23 cellular contexts compared by ENCODE assay signal in the genomic region with DNA sequence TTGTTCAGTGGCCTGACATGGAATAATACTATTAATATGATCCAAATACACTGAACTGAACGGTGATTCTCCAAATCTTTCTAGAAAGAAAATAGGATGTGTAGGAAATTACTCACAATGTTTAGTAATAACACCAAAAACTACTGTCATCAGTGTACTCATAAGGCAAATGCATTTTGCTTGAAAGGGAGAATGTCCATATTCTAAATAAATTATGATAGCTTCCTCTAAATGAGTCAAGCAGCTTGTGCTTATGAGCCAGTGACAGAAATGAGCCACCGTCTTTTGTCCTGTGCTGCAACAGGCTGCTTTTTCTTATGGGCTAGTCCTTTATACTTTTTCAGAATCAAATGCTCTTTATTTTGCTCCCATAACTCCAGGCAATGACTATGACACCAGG. TPM values are rescaled to one million over a fixed set of nuclear protein-coding genes. Genes with fewer than 3 reads are reported as not detected.
DNase-seq lines count a peak whose midpoint lies in the region; ATAC-seq, FAIRE-seq and TF ChIP-seq lines count a peak whose summit lies in the region.
"Had no signal": no experiment of that assay in that cellular context is flagged by ENCODE, and none has a peak within 500 bp of the region (broad histone marks: within the 10 kb centered on the region; RNA-seq: fewer than 3 reads in every experiment).

No MANE protein-coding gene starts in this region.

- intact Hi-C loops in activated CD4-positive, alpha-beta T cell treated with anti-CD3 and anti-CD28 coated beads for 36 hours (cut with DNase I, micrococcal nuclease): loop anchor here in 1 of 2 experiments (5.0 kb wide), 1 partner anchor 128 kb away; the partner anchor contains the start of gene BEND6
- intact Hi-C loops in endothelial cell of umbilical vein (cut with micrococcal nuclease): loop anchor here (5.0 kb wide), 2 partner anchors 33 to 183 kb away; no protein-coding TSS in a partner anchor

- H2AFZ ChIP-seq in endothelial cell of umbilical vein (ENCODE audit: low read depth, low read length): no peak overlapping the region

- H3K9me3 ChIP-seq in SK-N-MC (ENCODE audit: low read depth, low read length): no peaks in the 10 kb centered on the region
- no peaks in the 10 kb centered on the region for H3K9me3 ChIP-seq in endothelial cell of umbilical vein (replicated peaks; ENCODE audit: control insufficient read depth, insufficient read depth, low read length)
- H3K9me3 ChIP-seq: BE2C, HAP-1 had no signal

- no peak overlapping the region for H3K4me3 Mint-ChIP-seq in activated CD4-positive, alpha-beta T cell treated with anti-CD3 and anti-CD28 coated beads for 36 hours
- H3K4me3 Mint-ChIP-seq: CD14-positive monocyte; CD4-positive, alpha-beta T cell; CD8-positive, alpha-beta memory T cell had no signal

- no peaks in the 10 kb centered on the region for H3K9me1 ChIP-seq in endothelial cell of umbilical vein (replicated peaks; ENCODE audit: control insufficient read depth, extremely low read depth, insufficient read depth, low read length)

- H3K4me2 ChIP-seq in endothelial cell of umbilical vein (ENCODE audit: insufficient read depth, low read length): no peak overlapping the region
- H3K4me2 ChIP-seq: BLaER1 treated with 17β-estradiol and CSF1 and Interleukin-3, amounts not matched to agents 10 nM and 100 nM had no signal

- H3K27me3 Mint-ChIP-seq in activated CD4-positive, alpha-beta T cell treated with anti-CD3 and anti-CD28 coated beads for 36 hours: no peaks in the 10 kb centered on the region
- H3K27me3 Mint-ChIP-seq: CD4-positive, alpha-beta T cell had no signal

- dilution Hi-C loops in endothelial cell of umbilical vein (cut with MboI; ENCODE audit: extremely low pct_ligation_motif_present, low sequenced_read_pairs): no loop called here

- H3K9ac ChIP-seq in SK-N-MC (ENCODE audit: insufficient read length) (no peak overlapping the region), endothelial cell of umbilical vein (replicated peaks; ENCODE audit: extremely low read depth, insufficient read depth, low read length) (no peak overlapping the region)
- H3K9ac ChIP-seq: BLaER1 treated with 17β-estradiol and CSF1 and Interleukin-3, amounts not matched to agents 10 nM and 100 nM had no signal

- H3K4me3 ChIP-seq in SK-N-MC (no peak overlapping the region), endothelial cell of umbilical vein (replicated peaks in 1 of 3; ENCODE audit: insufficient read depth in 1 of 3, low read depth in 1 of 3, low read length in 3 of 3) (no peak overlapping the region)
- H3K4me3 ChIP-seq: BLaER1 treated with 17β-estradiol and CSF1 and Interleukin-3, amounts not matched to agents 10 nM and 100 nM; HAP-1 had no signal

- peaks cover 2% of the 10 kb centered on the region; the same call in 1 of the 2 replicates for H3K36me3 ChIP-seq in SK-N-MC (ENCODE audit: insufficient read depth, low read length)
- H3K36me3 ChIP-seq in endothelial cell of umbilical vein (ENCODE audit: control insufficient read depth in 2 of 2, extremely low read depth in 1 of 2, insufficient read depth in 2 of 2, low read length in 2 of 2): no peaks in the 10 kb centered on the region
- H3K36me3 ChIP-seq: BE2C, HAP-1 had no signal

- no peak for TF ChIP-seq POLR2A in endothelial cell of umbilical vein (IDR thresholded peaks at IDR 0.05; ENCODE audit: low read depth, low read length)

- H3K27ac Mint-ChIP-seq in activated CD4-positive, alpha-beta T cell treated with anti-CD3 and anti-CD28 coated beads for 36 hours: no peak overlapping the region
- H3K27ac Mint-ChIP-seq: CD4-positive, alpha-beta T cell had no signal

- TF ChIP-seq CTCF in endothelial cell of umbilical vein (IDR thresholded peaks at IDR 0.05; ENCODE audit: extremely low read depth in 1 of 2, insufficient read depth in 1 of 2, low read depth in 1 of 2, low read length in 2 of 2): no peak

- no peaks in the 10 kb centered on the region for H3K27me3 ChIP-seq in endothelial cell of umbilical vein (ENCODE audit: control insufficient read depth in 2 of 2, insufficient read depth in 2 of 2, low read length in 2 of 2)
- H3K27me3 ChIP-seq: BE2C; BLaER1 treated with 17β-estradiol and CSF1 and Interleukin-3, amounts not matched to agents 10 nM and 100 nM had no signal

- BruUV-seq in endothelial cell of umbilical vein (replicated peaks; lab: Mats Ljungman, UMichigan): no TSS peak

- H3K79me2 ChIP-seq in endothelial cell of umbilical vein (ENCODE audit: control insufficient read depth, insufficient read depth, low read length): no peaks in the 10 kb centered on the region

- peaks cover 5% of the 10 kb centered on the region for H3K4me1 ChIP-seq in endothelial cell of umbilical vein (ENCODE audit: control insufficient read depth, extremely low read depth, insufficient read depth, low read length)
- H3K4me1 ChIP-seq: BE2C had no signal

- CTCF ChIA-PET in activated CD4-positive, alpha-beta T cell treated with anti-CD3 and anti-CD28 coated beads for 36 hours (lab: Charles Lee): no interaction called here
- CTCF ChIA-PET in endothelial cell of umbilical vein (lab: Charles Lee): no interaction called here

- peaks cover 5% of the 10 kb centered on the region for H3K4me1 Mint-ChIP-seq in activated CD4-positive, alpha-beta T cell treated with anti-CD3 and anti-CD28 coated beads for 36 hours

- no peaks in the 10 kb centered on the region for H4K20me1 ChIP-seq in endothelial cell of umbilical vein (replicated peaks; ENCODE audit: control insufficient read depth, extremely low read depth, insufficient read depth, low read length)
- H4K20me1 ChIP-seq: BLaER1 treated with 17β-estradiol and CSF1 and Interleukin-3, amounts not matched to agents 10 nM and 100 nM had no signal

- H3K27ac ChIP-seq in SK-N-MC (0 out of 2 replicates have a peak overlapping the region, but pooled peaks have one; percentile 4), endothelial cell of umbilical vein (ENCODE audit: insufficient read depth, low read depth, low read length) (no peak overlapping the region)
- H3K27ac ChIP-seq: 22Rv1; BLaER1 treated with 17β-estradiol and CSF1 and Interleukin-3, amounts not matched to agents 10 nM and 100 nM had no signal

- H3K36me3 Mint-ChIP-seq in activated CD4-positive, alpha-beta T cell treated with anti-CD3 and anti-CD28 coated beads for 36 hours (ENCODE audit: low read depth): peaks cover 2% of the 10 kb centered on the region

- POLR2A ChIA-PET in activated CD4-positive, alpha-beta T cell treated with anti-CD3 and anti-CD28 coated beads for 36 hours (lab: Charles Lee): no interaction called here
- POLR2A ChIA-PET in endothelial cell of umbilical vein (lab: Charles Lee): no interaction called here

- no peak for ATAC-seq in activated CD4-positive, alpha-beta T cell treated with anti-CD3 and anti-CD28 coated beads for 36 hours
- ATAC-seq in HG02973 (IDR thresholded peaks at IDR 0.05; ENCODE audit: unreplicated experiment) (no peak), GM21825 (IDR thresholded peaks at IDR 0.05; ENCODE audit: unreplicated experiment) (no peak)

- DNase-seq in activated CD4-positive, alpha-beta T cell treated with anti-CD3 and anti-CD28 coated beads for 36 hours: peak; percentile 7
- no peak for DNase-seq in activated CD4-positive, alpha-beta T cell treated with anti-CD3 and anti-CD28 coated beads, Interleukin-2, amount 50 U/mL, for 1 hour
- no peak for DNase-seq in SK-N-MC (ENCODE audit: low read depth, low spot score)
- DNase-seq in endothelial cell of umbilical vein (ENCODE audit: low read depth, low spot score): no peak
- DNase-seq in NCI-H187 (lab: John Stamatoyannopoulos, UW): no peak
- DNase-seq: AML-193; BE2C; CD4-positive, alpha-beta T cell; CD8-positive, alpha-beta memory T cell; DMS 273 treated with DMSO at 0.1 percent for 48 hours; DMS79; EL; GF-D8; GOT3 had no signal

- H3K9me3 Mint-ChIP-seq in activated CD4-positive, alpha-beta T cell treated with anti-CD3 and anti-CD28 coated beads for 36 hours (ENCODE audit: low read depth): no peaks in the 10 kb centered on the region

- peak; percentile 70 for FAIRE-seq in endothelial cell of umbilical vein (lab: Jason Lieb, UNC)
- FAIRE-seq: D721Med, GM12892, H54 had no signal

TF ChIP-seq in endothelial cell of umbilical vein, 7 proteins besides CTCF, POLR2A, EP300 and RAD21:
- TF ChIP-seq GATA2 (IDR thresholded peaks at IDR 0.05; ENCODE audit: insufficient read depth, insufficient read length, low read depth, low read length): no peak
- TF ChIP-seq FOS (IDR thresholded peaks at IDR 0.05; ENCODE audit: borderline replicate concordance, insufficient read depth, low read length): peak; percentile 29

RNA-seq across cellular contexts. Expression of gene ZNF451, which starts 4.5 kb away (rescaled TPM):
- total RNA-seq in activated CD4-positive, alpha-beta T cell treated with anti-CD3 and anti-CD28 coated beads for 36 hours: 10 to 100 TPM; 46.8 to 60.3 TPM
- total RNA-seq in endothelial cell of umbilical vein: 54.2 and 64.4 TPM in 2 replicates
- 9.0 and 9.9 TPM in 2 replicates for polyA plus RNA-seq in endothelial cell of umbilical vein
- 7.9 and 10.4 TPM in 2 replicates for polyA plus RNA-seq in endothelial cell of umbilical vein (2011; cell fraction: cytosol; rRNA removed)
- 38.3 and 45.8 TPM in 2 replicates for polyA plus RNA-seq in endothelial cell of umbilical vein (2011; cell fraction: nucleus; rRNA removed)
- polyA plus RNA-seq in endothelial cell of umbilical vein (2012): 10.6 and 15.5 TPM in 2 replicates
- polyA minus RNA-seq in endothelial cell of umbilical vein: 59.5 and 65.4 TPM in 2 replicates
- polyA minus RNA-seq in endothelial cell of umbilical vein (2011; cell fraction: cytosol; rRNA and poly(A)+ RNA removed): 34.7 TPM
- polyA minus RNA-seq in endothelial cell of umbilical vein (2011; cell fraction: nucleus; rRNA and poly(A)+ RNA removed): 102 and 154 TPM in 2 replicates

RNA-seq across cellular contexts. Expression of gene KIAA1586, which starts 38.9 kb away (rescaled TPM):
- 10 to 100 TPM; 15.0 to 17.9 TPM for total RNA-seq in activated CD4-positive, alpha-beta T cell treated with anti-CD3 and anti-CD28 coated beads for 36 hours
- 14.0 and 15.7 TPM in 2 replicates for total RNA-seq in endothelial cell of umbilical vein
- 1.1 and 1.7 TPM in 2 replicates for polyA plus RNA-seq in endothelial cell of umbilical vein
- 2.8 and 3.6 TPM in 2 replicates for polyA plus RNA-seq in endothelial cell of umbilical vein (2011; cell fraction: cytosol; rRNA removed)
- polyA plus RNA-seq in endothelial cell of umbilical vein (2011; cell fraction: nucleus; rRNA removed): 2.2 and 3.8 TPM in 2 replicates
- polyA plus RNA-seq in endothelial cell of umbilical vein (2012): 7.7 and 11.1 TPM in 2 replicates
- 1.5 and 2.5 TPM in 2 replicates for polyA minus RNA-seq in endothelial cell of umbilical vein
- 4.0 TPM for polyA minus RNA-seq in endothelial cell of umbilical vein (2011; cell fraction: cytosol; rRNA and poly(A)+ RNA removed)
- polyA minus RNA-seq in endothelial cell of umbilical vein (2011; cell fraction: nucleus; rRNA and poly(A)+ RNA removed): 3.9 and 4.8 TPM in 2 replicates
